8 cellular contexts compared by ENCODE assay signal in genomic region chr18:26656401-26656943, GRCh38.
DNase-seq lines count a peak whose midpoint lies in the region; ATAC-seq, FAIRE-seq and TF ChIP-seq lines count a peak whose summit lies in the region.

No MANE protein-coding gene starts in this region.

- no TSS peak for BruUV-seq in Caco-2 (replicated peaks; lab: Mats Ljungman, UMichigan)

- WGBS in thyroid gland, 2 donors: 0% methylated on average over 18 to 25 of the region's 68 CpGs

- DNase-seq in Caco-2 (no peak), adipocyte (ENCODE audit: low read depth) (no peak), kidney (peak; percentile 71), thyroid gland (no peak), NCI-H187 treated with DMSO at 0.1 percent for 48 hours (lab: John Stamatoyannopoulos, UW) (no peak)
- DNase-seq in NK-92 treated with Interleukin-12 subunit alpha and Interleukin-12 subunit beta, amount 100 ng/mL, for 24 hours (lab: John Stamatoyannopoulos, UW): no peak

- POLR2A ChIA-PET in Caco-2 (lab: Charles Lee): no interaction called here

- intact Hi-C loops in Caco-2 (cut with micrococcal nuclease; ENCODE audit: unreplicated experiment) (loop anchor here (10.0 kb wide), 2 partner anchors 112 to 272 kb away; partner anchors contain the start of gene KCTD1), kidney (cut with DNase I) (no loop called here), thyroid gland (cut with DNase I) (loop anchor here (5.0 kb wide), 1 partner anchor 109 kb away; the partner anchor contains the start of gene KCTD1)

- H3K4me3 ChIP-seq in Caco-2 (ENCODE audit: low read depth, low read length): peak overlapping the region; percentile 44
- peak overlapping the region; percentile 80 for H3K4me3 ChIP-seq in adipocyte (ENCODE audit: low read length)
- H3K4me3 ChIP-seq in kidney (ENCODE audit: low read length in 2 of 2): peak overlapping the region in 1 of 2 donors; percentile 63
- H3K4me3 ChIP-seq in thyroid gland (replicated peaks in 1 of 3): peak overlapping the region in 2 of 3 donors; percentile 45 to 60

- ATAC-seq in HG02588 (IDR thresholded peaks at IDR 0.05; ENCODE audit: unreplicated experiment): peak; percentile 31
- no peak for ATAC-seq in activated CD4-positive, CD25-positive, alpha-beta regulatory T cell treated with anti-CD3 and anti-CD28 coated beads, Interleukin-2, amount 50 U/mL, for 24 hours

- H3K27me3 Mint-ChIP-seq in Caco-2 (ENCODE audit: insufficient read depth, unreplicated experiment): peaks cover 11% of the 10 kb centered on the region

- peak overlapping the region; percentile 63 to 81 for H3K27ac ChIP-seq in kidney (ENCODE audit: low read depth in 2 of 2, low read length in 2 of 2)
- H3K27ac ChIP-seq in thyroid gland: peak overlapping the region; percentile 92 to 94 (median 93)

- no peaks in the 10 kb centered on the region for H3K4me1 ChIP-seq in Caco-2
- H3K4me1 ChIP-seq in adipocyte (ENCODE audit: control insufficient read depth, insufficient read depth, low read length): peaks cover 8% of the 10 kb centered on the region
- peaks cover 6 to 9% of the 10 kb centered on the region in 2 donors for H3K4me1 ChIP-seq in kidney (ENCODE audit: control insufficient read depth in 1 of 2, insufficient read depth in 1 of 2, low read depth in 1 of 2, low read length in 2 of 2)
- H3K4me1 ChIP-seq in thyroid gland: peaks cover 0 to 23% of the 10 kb centered on the region in 2 donors

- CTCF ChIA-PET in Caco-2 (lab: Charles Lee): no interaction called here

- H3K9ac ChIP-seq in adipocyte (ENCODE audit: low read length): no peak overlapping the region
- H3K9ac ChIP-seq in kidney (ENCODE audit: low read length in 2 of 2): peak overlapping the region in 1 of 2 donors; percentile 39

- H3K27me3 ChIP-seq in Caco-2 (replicated peaks; ENCODE audit: control insufficient read depth, insufficient read depth, low read length) (no peaks in the 10 kb centered on the region), adipocyte (replicated peaks; ENCODE audit: control insufficient read depth, insufficient read depth, low read length) (peaks cover 34% of the 10 kb centered on the region), thyroid gland (no peaks in the 10 kb centered on the region)

- H3K4me3 Mint-ChIP-seq in Caco-2 (ENCODE audit: unreplicated experiment): peak overlapping the region; percentile 85

- no peak for FAIRE-seq in kidney (lab: Jason Lieb, UNC)

- H3K9me3 ChIP-seq in Caco-2 (no peaks in the 10 kb centered on the region), adipocyte (ENCODE audit: control insufficient read depth, low read length) (no peaks in the 10 kb centered on the region), kidney (ENCODE audit: control insufficient read depth in 1 of 2, low read length in 2 of 2) (no peaks in the 10 kb centered on the region), thyroid gland (no peaks in the 10 kb centered on the region)

- no peak overlapping the region for H3K27ac Mint-ChIP-seq in Caco-2 (ENCODE audit: unreplicated experiment)

- H3K36me3 ChIP-seq in Caco-2 (ENCODE audit: control insufficient read depth, insufficient read depth, low read length): no peaks in the 10 kb centered on the region
- H3K36me3 ChIP-seq in adipocyte (ENCODE audit: control insufficient read depth, insufficient read depth, low read length, severe bottlenecking): no peaks in the 10 kb centered on the region
- no peaks in the 10 kb centered on the region for H3K36me3 ChIP-seq in kidney (ENCODE audit: control insufficient read depth in 1 of 2, insufficient read depth in 2 of 2, low read length in 2 of 2)
- no peaks in the 10 kb centered on the region for H3K36me3 ChIP-seq in thyroid gland

- H3K4me1 Mint-ChIP-seq in Caco-2 (ENCODE audit: low read depth, unreplicated experiment): no peaks in the 10 kb centered on the region

- no peak for TF ChIP-seq CTCF in Caco-2 (IDR thresholded peaks at IDR 0.05; ENCODE audit: insufficient read depth in 1 of 2, low read depth in 1 of 2, low read length in 1 of 2, severe bottlenecking in 1 of 2, unreplicated experiment in 1 of 2)
- no peak for TF ChIP-seq CTCF in kidney (IDR thresholded peaks at IDR 0.05; ENCODE audit: borderline replicate concordance, extremely low read depth, insufficient read depth)
- no peak for TF ChIP-seq CTCF in thyroid gland (IDR thresholded peaks at IDR 0.05)

- TF ChIP-seq POLR2A in thyroid gland (IDR thresholded peaks at IDR 0.05): peak in 1 of 2 donors; percentile 2

- H3K36me3 Mint-ChIP-seq in Caco-2 (ENCODE audit: insufficient read depth, unreplicated experiment): no peaks in the 10 kb centered on the region

- H3K9me3 Mint-ChIP-seq in Caco-2 (ENCODE audit: unreplicated experiment): no peaks in the 10 kb centered on the region
